ENCODE assay signal across 2 cellular contexts in genomic region chr2:132429351-132429750, GRCh38.
TF ChIP-seq lines count a peak whose summit lies in the region.

No MANE protein-coding gene starts in this region.

TF ChIP-seq in SK-N-SH, 30 proteins besides CTCF, POLR2A, EP300 and RAD21:
- no peak for TF ChIP-seq TAF1 (IDR thresholded peaks at IDR 0.05; ENCODE audit: borderline replicate concordance, low read depth, low read length)
- TF ChIP-seq GATA2 (CRISPR knock-in tag; IDR thresholded peaks at IDR 0.05) = peak; percentile 7; the same call in 1 of the 2 replicates
- no peak for TF ChIP-seq TEAD4 (IDR thresholded peaks at IDR 0.05; ENCODE audit: borderline replicate concordance, insufficient read depth)
TF ChIP-seq in SK-N-SH: peak in this region for 1.

TF ChIP-seq in SK-N-SH treated with all-trans-retinoic acid at 6 μM for 48 hours, 23 proteins besides CTCF, POLR2A, EP300 and RAD21:
- TF ChIP-seq RARB (CRISPR knock-in tag; IDR thresholded peaks at IDR 0.05) (no peak), PATZ1 (CRISPR knock-in tag; IDR thresholded peaks at IDR 0.05; ENCODE audit: borderline replicate concordance) (no peak), CSDC2 (CRISPR knock-in tag; IDR thresholded peaks at IDR 0.05) (no peak), TCF4 (CRISPR knock-in tag; IDR thresholded peaks at IDR 0.05; ENCODE audit: borderline replicate concordance) (no peak), TSHZ2 (CRISPR knock-in tag; IDR thresholded peaks at IDR 0.05) (no peak), ESRRG (CRISPR knock-in tag; IDR thresholded peaks at IDR 0.05) (no peak), PPARA (CRISPR knock-in tag; IDR thresholded peaks at IDR 0.05; ENCODE audit: borderline replicate concordance) (no peak), ARNTL (CRISPR knock-in tag; IDR thresholded peaks at IDR 0.05; ENCODE audit: borderline replicate concordance, low read depth) (no peak), ZFP3 (CRISPR knock-in tag; IDR thresholded peaks at IDR 0.05) (no peak), TOX (CRISPR knock-in tag; IDR thresholded peaks at IDR 0.05; ENCODE audit: borderline replicate concordance) (no peak), ISL1 (CRISPR knock-in tag; IDR thresholded peaks at IDR 0.05) (no peak), BACH2 (CRISPR knock-in tag; IDR thresholded peaks at IDR 0.05; ENCODE audit: borderline replicate concordance) (no peak), OSR1 (CRISPR knock-in tag; IDR thresholded peaks at IDR 0.05) (no peak), ZNF70 (CRISPR knock-in tag; IDR thresholded peaks at IDR 0.05) (no peak)
